10 cellular contexts compared by ENCODE assay signal in the genomic region with DNA sequence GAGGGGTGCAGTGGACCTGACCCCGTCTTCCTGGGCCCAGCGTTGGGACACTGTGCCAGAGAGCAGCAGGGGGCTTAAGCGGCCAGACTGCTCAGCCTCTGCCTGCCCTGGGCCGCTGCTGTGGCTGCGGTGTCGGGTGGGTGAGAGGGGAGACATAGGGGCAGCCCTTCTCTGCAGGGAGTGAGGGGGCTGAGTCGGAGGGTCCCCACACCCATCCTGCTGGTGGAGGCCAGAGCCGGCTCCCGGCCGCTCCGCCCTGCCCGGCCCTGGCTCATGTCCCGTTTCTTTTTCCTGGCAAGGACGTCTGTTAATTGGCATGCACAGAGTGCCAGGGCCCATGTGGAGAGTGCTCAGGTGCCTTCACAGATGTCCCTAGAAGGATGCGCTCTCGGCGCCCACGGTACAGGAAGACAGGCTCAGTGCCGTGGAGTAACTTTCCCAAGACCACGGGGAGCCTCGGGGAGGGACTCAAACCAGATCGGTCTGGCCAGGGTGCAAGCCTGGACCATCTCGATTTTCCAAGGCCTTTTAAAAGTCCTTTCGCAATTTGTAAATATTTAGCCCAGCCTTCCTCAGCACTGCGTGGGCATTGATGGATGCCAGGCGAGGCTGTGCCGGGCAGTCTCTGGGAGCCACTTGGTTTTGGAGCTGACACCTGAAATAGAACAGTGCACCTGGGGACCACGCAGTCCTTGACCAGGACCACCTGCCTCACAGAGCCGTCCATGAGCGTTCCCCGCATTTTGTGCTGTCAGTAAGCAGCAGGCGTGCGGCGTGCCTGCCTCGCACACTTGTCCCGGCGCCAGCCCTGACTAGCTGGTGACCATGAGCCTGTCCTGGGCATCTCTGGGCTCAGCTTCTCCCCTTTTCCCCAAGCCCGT.
DNase-seq lines count a peak whose midpoint lies in the region; ATAC-seq and TF ChIP-seq lines count a peak whose summit lies in the region.
"Had no signal": no experiment of that assay in that cellular context is flagged by ENCODE, and none has a peak within 500 bp of the region (broad histone marks: within the 10 kb centered on the region; RNA-seq: fewer than 3 reads in every experiment).

No MANE protein-coding gene starts in this region.

- CTCF ChIA-PET in IMR-90 (lab: Yijun Ruan, JAX): no interaction called here

- BruUV-seq in IMR-90 (replicated peaks; lab: Mats Ljungman, UMichigan): no TSS peak

- no peak overlapping the region for H3K14ac ChIP-seq in IMR-90 (replicated peaks; ENCODE audit: low read depth, low read length)

- peaks cover 19% of the 10 kb centered on the region for H3K9me1 ChIP-seq in IMR-90 (ENCODE audit: insufficient read depth, low read length)

- DNase-seq in IMR-90 (peak; percentile 24), breast epithelium (ENCODE audit: low spot score in 2 of 2) (peak; percentile 64 to 89), right lobe of liver (peak; percentile 72 to 88 (median 82)), suprapubic skin (ENCODE audit: low spot score in 2 of 2) (no peak), retina (no peak)
- DNase-seq in stimulated activated naive B cell treated with anti-CD40 and anti-IgM and Interleukin-4, amounts not matched to agents 10 μg/mL and 1 μg/mL and 100 μg/mL, for 72 hours: no peak
- DNase-seq: activated T-cell treated with anti-CD3 and anti-CD28 coated beads, Interleukin-2, amount 50 U/mL, for 48 hours; DMS53 had no signal

- H3K79me1 ChIP-seq in IMR-90 (ENCODE audit: low read depth in 1 of 2, low read length in 2 of 2): peaks cover 14 to 88% of the 10 kb centered on the region in 2 experiments

- H2BK120ac ChIP-seq in IMR-90 (ENCODE audit: low read depth, low read length): no peak overlapping the region

- peak overlapping the region; percentile 25; the same call in 1 of the 2 replicates for H3K4me2 ChIP-seq in IMR-90 (ENCODE audit: low read depth, low read length)

- H3K18ac ChIP-seq in IMR-90 (ENCODE audit: low read depth, low read length): no peak overlapping the region

- H3K9me3 ChIP-seq in IMR-90 (ENCODE audit: control insufficient read depth, insufficient read depth, low read length) (no peaks in the 10 kb centered on the region), breast epithelium (no peaks in the 10 kb centered on the region), right lobe of liver (no peaks in the 10 kb centered on the region), suprapubic skin (no peaks in the 10 kb centered on the region)

- no peak overlapping the region for H3K9ac ChIP-seq in IMR-90 (ENCODE audit: low read depth, low read length)

- H3K23ac ChIP-seq in IMR-90 (ENCODE audit: low read depth, low read length): no peak overlapping the region

- no peak for TF ChIP-seq CTCF in IMR-90 (conservative IDR thresholded peaks at IDR 0.05; ENCODE audit: low read depth, low read length)
- TF ChIP-seq CTCF in breast epithelium (IDR thresholded peaks at IDR 0.05): no peak
- TF ChIP-seq CTCF in right lobe of liver (IDR thresholded peaks at IDR 0.05): no peak
- TF ChIP-seq CTCF in suprapubic skin (IDR thresholded peaks at IDR 0.05): no peak

- H3K27me3 ChIP-seq in IMR-90 (ENCODE audit: control insufficient read depth, insufficient read depth, low read length) (no peaks in the 10 kb centered on the region), breast epithelium (no peaks in the 10 kb centered on the region), right lobe of liver (no peaks in the 10 kb centered on the region), suprapubic skin (no peaks in the 10 kb centered on the region)

- peaks cover 30 to 58% of the 10 kb centered on the region in 2 donors for H3K4me1 Mint-ChIP-seq in stimulated activated naive B cell treated with anti-CD40 and anti-IgM and Interleukin-4, amounts not matched to agents 10 μg/mL and 1 μg/mL and 100 μg/mL, for 72 hours

- H3K4me3 ChIP-seq in IMR-90 (ENCODE audit: insufficient read depth, low read depth, low read length) (no peak overlapping the region), breast epithelium (peak overlapping the region in 1 of 3 donors; percentile 0), right lobe of liver (no peak overlapping the region), suprapubic skin (no peak overlapping the region)

- 43% methylated on average over 20 of the region's 38 CpGs; no CpG with 5 or more reads in 1 of the 2 experiments for WGBS in IMR-90 (ENCODE audit: extremely low coverage in 2 of 2, insufficient read length in 1 of 2), 2 experiments
- WGBS in right lobe of liver (ENCODE audit: insufficient coverage, low coverage, low lambda C conversion rate, missing lambda C conversion rate): 29% methylated on average over 9 of the region's 38 CpGs
- 69% methylated on average over 24 of the region's 38 CpGs for whole genome bisulfite sequencing in suprapubic skin

- ATAC-seq in IMR-90 (ENCODE audit: low read depth) (peak; percentile 67), right lobe of liver (peak; percentile 57 to 69 (median 63)), HG03565 (IDR thresholded peaks at IDR 0.05; ENCODE audit: unreplicated experiment) (no peak), SK-N-SH treated with all-trans-retinoic acid at 6 μM for 48 hours (no peak)
- no peak for ATAC-seq in stimulated activated naive B cell treated with anti-CD40 and anti-IgM and Interleukin-4, amounts not matched to agents 10 μg/mL and 1 μg/mL and 100 μg/mL, for 72 hours (replicated peaks)

- no peak overlapping the region for H4K91ac ChIP-seq in IMR-90 (ENCODE audit: insufficient read depth, low read depth, low read length)

- no peaks in the 10 kb centered on the region for H3K36me3 ChIP-seq in IMR-90 (ENCODE audit: control insufficient read depth, insufficient read depth, low read length)
- H3K36me3 ChIP-seq in breast epithelium: no peaks in the 10 kb centered on the region
- peaks cover 0 to 9% (median 2%) of the 10 kb centered on the region in 4 donors for H3K36me3 ChIP-seq in right lobe of liver
- no peaks in the 10 kb centered on the region for H3K36me3 ChIP-seq in suprapubic skin

- POLR2A ChIA-PET in IMR-90 (lab: Charles Lee; ENCODE audit: unreplicated experiment): no interaction called here

- no peak overlapping the region for H3K4me3 Mint-ChIP-seq in stimulated activated naive B cell treated with anti-CD40 and anti-IgM and Interleukin-4, amounts not matched to agents 10 μg/mL and 1 μg/mL and 100 μg/mL, for 72 hours

- no peak overlapping the region for H3K27ac Mint-ChIP-seq in stimulated activated naive B cell treated with anti-CD40 and anti-IgM and Interleukin-4, amounts not matched to agents 10 μg/mL and 1 μg/mL and 100 μg/mL, for 72 hours

- no peaks in the 10 kb centered on the region for H3K9me3 Mint-ChIP-seq in stimulated activated naive B cell treated with anti-CD40 and anti-IgM and Interleukin-4, amounts not matched to agents 10 μg/mL and 1 μg/mL and 100 μg/mL, for 72 hours

- peaks cover 23% of the 10 kb centered on the region for H3K4me1 ChIP-seq in IMR-90 (ENCODE audit: control insufficient read depth, insufficient read depth, low read length)
- peaks cover 19 to 34% of the 10 kb centered on the region in 2 donors for H3K4me1 ChIP-seq in breast epithelium
- H3K4me1 ChIP-seq in right lobe of liver: peaks cover 0 to 92% (median 46%) of the 10 kb centered on the region in 4 donors
- H3K4me1 ChIP-seq in suprapubic skin: peaks cover 100% of the 10 kb centered on the region

- in situ Hi-C loops in IMR-90 (cut with MboI; ENCODE audit: low sequenced_read_pairs): no loop called here

- TF ChIP-seq EP300 in suprapubic skin (IDR thresholded peaks at IDR 0.05): no peak

- no peak overlapping the region for H3K4ac ChIP-seq in IMR-90 (ENCODE audit: low read depth, low read length)

- no peak for TF ChIP-seq RAD21 in IMR-90 (IDR thresholded peaks at IDR 0.05; ENCODE audit: low read length)

- H4K5ac ChIP-seq in IMR-90 (ENCODE audit: low read depth, low read length): no peak overlapping the region

- no peak overlapping the region; the same call in 1 of the 2 replicates for H2AK5ac ChIP-seq in IMR-90 (ENCODE audit: low read depth, low read length)

- peaks cover 0 to 2% of the 10 kb centered on the region in 2 donors for H3K36me3 Mint-ChIP-seq in stimulated activated naive B cell treated with anti-CD40 and anti-IgM and Interleukin-4, amounts not matched to agents 10 μg/mL and 1 μg/mL and 100 μg/mL, for 72 hours

- H3K27me3 Mint-ChIP-seq in stimulated activated naive B cell treated with anti-CD40 and anti-IgM and Interleukin-4, amounts not matched to agents 10 μg/mL and 1 μg/mL and 100 μg/mL, for 72 hours: peaks cover 10 to 40% of the 10 kb centered on the region in 2 donors

- TF ChIP-seq POLR2A in IMR-90 (IDR thresholded peaks at IDR 0.05; ENCODE audit: low read depth, low read length) (no peak), breast epithelium (IDR thresholded peaks at IDR 0.05) (no peak), right lobe of liver (IDR thresholded peaks at IDR 0.05) (no peak), suprapubic skin (IDR thresholded peaks at IDR 0.05) (no peak)

- no peak overlapping the region for H2AFZ ChIP-seq in IMR-90 (replicated peaks; ENCODE audit: low read length, poor library complexity)

- H2BK20ac ChIP-seq in IMR-90 (ENCODE audit: low read depth, low read length): no peak overlapping the region

- no peak overlapping the region for H2BK5ac ChIP-seq in IMR-90 (ENCODE audit: low read depth, low read length, poor library complexity, severe bottlenecking)

- no peak overlapping the region for H3K56ac ChIP-seq in IMR-90 (ENCODE audit: extremely low read depth, insufficient read depth, low read length)

- intact Hi-C loops in IMR-90 (cut with micrococcal nuclease) (no loop called here), breast epithelium (cut with DNase I; ENCODE audit: low total_unique reads) (no loop called here), right lobe of liver (cut with DNase I) (loop anchor here in 1 of 2 donors (10.0 kb wide), 1 partner anchor 48 kb away; no protein-coding TSS in a partner anchor)

- peaks cover 100% of the 10 kb centered on the region for H4K20me1 ChIP-seq in IMR-90 (ENCODE audit: insufficient read depth, low read length)

- H2AK9ac ChIP-seq in IMR-90 (replicated peaks; ENCODE audit: low read depth, low read length, poor library complexity): no peak overlapping the region

- no peak overlapping the region for H4K8ac ChIP-seq in IMR-90 (ENCODE audit: low read depth in 2 of 2, low read length in 2 of 2)

- H3K27ac ChIP-seq in IMR-90 (ENCODE audit: insufficient read depth, low read length) (no peak overlapping the region), breast epithelium (peak overlapping the region; percentile 42 to 52), right lobe of liver (peak overlapping the region; percentile 28 to 69 (median 53)), suprapubic skin (peak overlapping the region; percentile 33)

- no peak overlapping the region for H2BK15ac ChIP-seq in IMR-90 (ENCODE audit: low read depth, low read length)

- dilution Hi-C loops in IMR-90 (cut with HindIII; ENCODE audit: low sequenced_read_pairs, unreplicated experiment): no loop called here

TF ChIP-seq in IMR-90, 13 proteins besides CTCF, POLR2A, EP300 and RAD21:
- no peak for TF ChIP-seq MAFK (IDR thresholded peaks at IDR 0.05; ENCODE audit: low read depth, low read length)
- TF ChIP-seq SMC3 (IDR thresholded peaks at IDR 0.05; ENCODE audit: low read depth, low read length): no peak
- peak; percentile 69 for TF ChIP-seq CEBPB (IDR thresholded peaks at IDR 0.05; ENCODE audit: low read depth, low read length)

Comparison
In these comparisons a context has a peak if more than half of its experiments do, and no peak if none do; other contexts are left out.
1. ATAC-seq: peak in IMR-90 (single experiment) and right lobe of liver (4 of 4); none in HG03565 (single experiment), SK-N-SH treated with all-trans-retinoic acid at 6 μM for 48 hours (single experiment) and stimulated activated naive B cell treated with anti-CD40 and anti-IgM and Interleukin-4, amounts not matched to agents 10 μg/mL and 1 μg/mL and 100 μg/mL, for 72 hours (0 of 2).
2. DNase-seq: peak in IMR-90 (single experiment), breast epithelium (2 of 2) and right lobe of liver (3 of 3); none in suprapubic skin (0 of 2), retina (single experiment) and stimulated activated naive B cell treated with anti-CD40 and anti-IgM and Interleukin-4, amounts not matched to agents 10 μg/mL and 1 μg/mL and 100 μg/mL, for 72 hours (single experiment).